In the genomic region with DNA sequence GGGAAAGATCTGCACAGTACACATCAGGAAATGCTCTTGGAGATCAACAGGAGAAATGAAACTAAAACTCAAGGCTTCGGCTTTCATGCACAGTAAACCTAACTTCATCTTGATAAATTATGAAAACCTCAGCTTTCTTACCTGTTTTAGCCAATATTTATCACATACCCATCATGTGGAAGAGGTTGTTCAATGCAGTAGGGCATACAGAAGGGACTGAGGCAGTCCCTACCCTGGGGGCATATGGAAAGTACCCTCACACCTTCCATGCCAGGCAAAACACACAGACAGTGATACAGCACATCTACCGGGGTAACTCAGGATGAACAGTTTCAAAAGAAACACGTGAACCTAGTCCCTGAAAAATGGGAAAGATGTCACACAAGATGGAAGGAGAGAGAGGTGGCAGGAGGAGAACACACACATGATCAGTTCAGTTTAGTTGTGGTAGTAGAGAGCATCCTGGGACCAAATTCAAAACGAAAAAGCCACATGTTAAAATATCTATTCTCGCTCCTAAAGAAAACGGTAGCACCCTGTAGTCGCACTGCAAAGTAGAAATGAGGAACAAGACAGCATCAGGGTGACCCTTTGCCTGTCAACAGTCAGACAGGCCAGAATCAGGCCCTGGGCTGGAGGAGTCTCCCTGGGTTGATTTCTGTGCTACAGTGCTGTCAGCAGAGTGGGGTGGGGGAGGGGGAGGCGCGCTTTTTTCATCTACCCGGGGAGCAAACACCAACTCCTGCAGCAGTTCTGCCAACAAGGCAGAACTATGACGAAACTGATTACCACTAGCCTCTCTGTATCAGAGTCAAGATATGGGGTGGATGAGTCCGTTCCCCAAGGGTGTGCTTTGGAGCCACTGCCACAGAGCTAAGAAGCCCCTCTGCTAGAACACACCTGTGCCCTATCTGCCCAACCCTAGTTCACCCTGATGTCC, we compare ENCODE assay signal across 8 cellular contexts. TPM values are rescaled to one million over a fixed set of nuclear protein-coding genes. Genes with fewer than 3 reads are reported as not detected.
DNase-seq lines count a peak whose midpoint lies in the region; ATAC-seq and TF ChIP-seq lines count a peak whose summit lies in the region.

No MANE protein-coding gene starts in this region.

- TF ChIP-seq CTCF in DOHH2 (IDR thresholded peaks at IDR 0.05; ENCODE audit: low read depth, low read length, poor library complexity, severe bottlenecking) (no peak), activated B cell treated with CpG ODN at 0.5 μM for 24 hours (IDR thresholded peaks at IDR 0.05) (no peak), epithelial cell of proximal tubule (conservative IDR thresholded peaks at IDR 0.05; ENCODE audit: low read depth, low read length) (no peak)

- peaks cover 33% of the 10 kb centered on the region for H3K4me1 ChIP-seq in DOHH2 (ENCODE audit: control insufficient read depth, low read length)

- peaks cover 59% of the 10 kb centered on the region for H3K4me1 Mint-ChIP-seq in activated B cell treated with CpG ODN at 0.5 μM for 24 hours
- H3K4me1 Mint-ChIP-seq in natural killer cell treated with Interleukin-12 subunit alpha and Interleukin-12 subunit beta and Interleukin-15 and Interleukin-18, amount 100 ng/mL, for 72 hours (ENCODE audit: low read depth in 2 of 2): peaks cover 42 to 53% of the 10 kb centered on the region in 2 donors

- no peaks in the 10 kb centered on the region for H3K27me3 ChIP-seq in DOHH2 (ENCODE audit: control insufficient read depth, low read length)

- H3K36me3 Mint-ChIP-seq in activated B cell treated with CpG ODN at 0.5 μM for 24 hours (ENCODE audit: low read depth): peaks cover 14% of the 10 kb centered on the region
- peaks cover 9% of the 10 kb centered on the region for H3K36me3 Mint-ChIP-seq in natural killer cell treated with Interleukin-12 subunit alpha and Interleukin-12 subunit beta and Interleukin-15 and Interleukin-18, amount 100 ng/mL, for 72 hours

- POLR2A ChIA-PET in activated B cell treated with CpG ODN at 0.5 μM for 24 hours (lab: Charles Lee): interaction anchor here (0.7 to 2.3 kb wide), 3 partner anchors 11 to 256 kb away, joined by 3 to 12 read pairs (median 5); a partner anchor contains a TSS

- H3K4me3 ChIP-seq in DOHH2 (ENCODE audit: low read length) (peak overlapping the region; percentile 96), epithelial cell of proximal tubule (ENCODE audit: low read depth, low read length) (peak overlapping the region; percentile 77)

- H3K4me3 Mint-ChIP-seq in activated B cell treated with CpG ODN at 0.5 μM for 24 hours: peak overlapping the region; percentile 90
- peak overlapping the region; percentile 95 for H3K4me3 Mint-ChIP-seq in natural killer cell treated with Interleukin-12 subunit alpha and Interleukin-12 subunit beta and Interleukin-15 and Interleukin-18, amount 100 ng/mL, for 72 hours

- peaks cover 84% of the 10 kb centered on the region for H3K79me2 ChIP-seq in DOHH2 (ENCODE audit: control insufficient read depth, low read length)

- intact Hi-C loops in activated B cell treated with CpG ODN at 0.5 μM for 24 hours (cut with micrococcal nuclease): loop anchor here (5.0 kb wide), 2 partner anchors 202 to 702 kb away; a partner anchor contains a TSS

- peak overlapping the region; percentile 57 for H3K27ac Mint-ChIP-seq in activated B cell treated with CpG ODN at 0.5 μM for 24 hours
- peak overlapping the region; percentile 89 to 91 for H3K27ac Mint-ChIP-seq in natural killer cell treated with Interleukin-12 subunit alpha and Interleukin-12 subunit beta and Interleukin-15 and Interleukin-18, amount 100 ng/mL, for 72 hours

- H3K27me3 Mint-ChIP-seq in activated B cell treated with CpG ODN at 0.5 μM for 24 hours: no peaks in the 10 kb centered on the region
- no peaks in the 10 kb centered on the region for H3K27me3 Mint-ChIP-seq in natural killer cell treated with Interleukin-12 subunit alpha and Interleukin-12 subunit beta and Interleukin-15 and Interleukin-18, amount 100 ng/mL, for 72 hours

- no peaks in the 10 kb centered on the region for H3K9me3 Mint-ChIP-seq in activated B cell treated with CpG ODN at 0.5 μM for 24 hours
- H3K9me3 Mint-ChIP-seq in natural killer cell treated with Interleukin-12 subunit alpha and Interleukin-12 subunit beta and Interleukin-15 and Interleukin-18, amount 100 ng/mL, for 72 hours: no peaks in the 10 kb centered on the region

- ATAC-seq in activated B cell treated with CpG ODN at 0.5 μM for 24 hours (ENCODE audit: low read depth) (no peak), GM18519 (IDR thresholded peaks at IDR 0.05; ENCODE audit: low FRiP score, unreplicated experiment) (no peak), GM19452 (IDR thresholded peaks at IDR 0.05; ENCODE audit: unreplicated experiment) (no peak)
- ATAC-seq in natural killer cell treated with Interleukin-12 subunit alpha and Interleukin-12 subunit beta and Interleukin-15 and Interleukin-18, amount 100 ng/mL, for 72 hours: no peak

- H4K20me1 ChIP-seq in DOHH2 (ENCODE audit: control insufficient read depth, insufficient read depth, low read depth, low read length): peaks cover 25% of the 10 kb centered on the region

- H3K36me3 ChIP-seq in DOHH2 (ENCODE audit: control insufficient read depth, low read length): peaks cover 59% of the 10 kb centered on the region

- CTCF ChIA-PET in activated B cell treated with CpG ODN at 0.5 μM for 24 hours (lab: Charles Lee): no interaction called here

- peaks cover 8% of the 10 kb centered on the region for H3F3A ChIP-seq in DOHH2 (ENCODE audit: control insufficient read depth, insufficient read depth)

- H3K4me2 ChIP-seq in DOHH2 (ENCODE audit: low read length): peak overlapping the region; percentile 92

- DNase-seq in Kasumi-1 (lab: John Stamatoyannopoulos, UW) (peak; percentile 55 to 71), activated B cell treated with CpG ODN at 0.5 μM for 24 hours (no peak), epithelial cell of proximal tubule (ENCODE audit: low read depth) (no peak), ecto neural progenitor cell (ENCODE audit: low spot score) (no peak)
- no peak for DNase-seq in natural killer cell treated with Interleukin-12 subunit alpha and Interleukin-12 subunit beta and Interleukin-15 and Interleukin-18, amount 100 ng/mL, for 72 hours (ENCODE audit: low spot score)

- H3K9me2 ChIP-seq in DOHH2 (replicated peaks; ENCODE audit: control insufficient read depth, low read length): no peaks in the 10 kb centered on the region

- peak overlapping the region; percentile 36 for H3K27ac ChIP-seq in DOHH2 (ENCODE audit: low read depth, low read length)

- no peaks in the 10 kb centered on the region for H3K9me3 ChIP-seq in DOHH2 (ENCODE audit: control insufficient read depth, insufficient read depth, low read length)

RNA-seq across cellular contexts. Expression of a gene that starts 1.3 kb away (rescaled TPM):
- total RNA-seq in activated B cell treated with CpG ODN at 0.5 μM for 24 hours: 29.7 and 32.7 TPM in 2 replicates
- 13.3 and 17.8 TPM in 2 replicates for total RNA-seq in epithelial cell of proximal tubule
- total RNA-seq in natural killer cell treated with Interleukin-12 subunit alpha and Interleukin-12 subunit beta and Interleukin-15 and Interleukin-18, amount 100 ng/mL, for 72 hours: 10 to 100 TPM; 40.5 to 62.7 TPM

RNA-seq across cellular contexts. Expression of a gene that starts 2.1 kb away (rescaled TPM):
- total RNA-seq in activated B cell treated with CpG ODN at 0.5 μM for 24 hours: 24.0 and 24.3 TPM in 2 replicates
- 24.3 and 43.8 TPM in 2 replicates for total RNA-seq in epithelial cell of proximal tubule
- total RNA-seq in natural killer cell treated with Interleukin-12 subunit alpha and Interleukin-12 subunit beta and Interleukin-15 and Interleukin-18, amount 100 ng/mL, for 72 hours: 10 to 100 TPM; 14.3 to 21.3 TPM

RNA-seq across cellular contexts. Expression of a gene that starts 17.3 kb away (rescaled TPM):
- total RNA-seq in activated B cell treated with CpG ODN at 0.5 μM for 24 hours: 35.7 and 43.0 TPM in 2 replicates
- 33.1 and 40.3 TPM in 2 replicates for total RNA-seq in epithelial cell of proximal tubule
- 10 to 100 TPM; 27.6 to 36.8 TPM for total RNA-seq in natural killer cell treated with Interleukin-12 subunit alpha and Interleukin-12 subunit beta and Interleukin-15 and Interleukin-18, amount 100 ng/mL, for 72 hours

RNA-seq across cellular contexts. Expression of a gene that starts 48.8 kb away (rescaled TPM):
- total RNA-seq in activated B cell treated with CpG ODN at 0.5 μM for 24 hours (54.4 and 65.3 TPM in 2 replicates), epithelial cell of proximal tubule (47.7 and 68.1 TPM in 2 replicates)
- total RNA-seq in natural killer cell treated with Interleukin-12 subunit alpha and Interleukin-12 subunit beta and Interleukin-15 and Interleukin-18, amount 100 ng/mL, for 72 hours: 100 to 1,000 TPM; 104 to 109 TPM

RNA-seq across cellular contexts. Expression of a gene that starts 49.5 kb away (rescaled TPM):
- total RNA-seq in activated B cell treated with CpG ODN at 0.5 μM for 24 hours (3.9 and 4.1 TPM in 2 replicates), epithelial cell of proximal tubule (31.2 and 75.2 TPM in 2 replicates)
- total RNA-seq in natural killer cell treated with Interleukin-12 subunit alpha and Interleukin-12 subunit beta and Interleukin-15 and Interleukin-18, amount 100 ng/mL, for 72 hours: 100 to 1,000 TPM in 1 of 2 donors, 10 to 100 TPM in 1; 57.8 to 137 TPM

Comparison
In these comparisons a context has a peak if more than half of its experiments do, and no peak if none do; other contexts are left out.
1. DNase-seq: peak in Kasumi-1 (2 of 2); none in activated B cell treated with CpG ODN at 0.5 μM for 24 hours (single experiment), epithelial cell of proximal tubule (single experiment), natural killer cell treated with Interleukin-12 subunit alpha and Interleukin-12 subunit beta and Interleukin-15 and Interleukin-18, amount 100 ng/mL, for 72 hours (single experiment) and ecto neural progenitor cell (single experiment).